ENCODE assay signal across 21 cellular contexts in the genomic region with DNA sequence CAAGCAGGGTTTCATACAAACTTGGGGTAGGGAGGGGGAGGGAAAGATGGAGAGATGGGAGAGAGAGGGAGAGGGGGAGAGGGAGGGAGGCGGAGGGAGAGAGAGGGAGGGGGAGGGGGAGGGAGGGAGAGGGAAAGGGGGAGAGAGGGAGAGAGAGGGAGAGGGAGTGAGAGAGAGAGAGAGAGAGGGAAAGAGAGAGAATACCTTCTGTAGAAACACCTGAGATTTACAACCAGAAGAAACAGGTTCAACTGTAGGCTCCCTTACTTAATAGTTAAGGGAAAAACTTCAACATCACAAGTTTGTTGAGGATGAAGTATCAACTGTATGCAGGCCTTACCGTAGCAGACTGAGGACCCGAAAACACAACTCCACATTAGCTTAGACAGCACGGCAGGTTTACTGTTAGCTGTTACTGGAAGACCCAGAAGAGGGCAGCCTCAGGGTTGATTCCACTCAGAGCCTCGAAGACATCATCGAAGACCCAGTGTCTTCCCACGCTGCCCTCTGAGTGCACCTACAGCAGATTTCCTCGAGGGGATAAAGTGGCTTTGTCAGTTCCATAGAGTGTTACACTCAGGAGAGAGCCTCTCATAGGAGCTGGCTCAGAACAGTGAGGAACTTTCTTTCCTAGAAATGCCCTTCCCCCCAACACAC.
DNase-seq lines count a peak whose midpoint lies in the region; ATAC-seq and TF ChIP-seq lines count a peak whose summit lies in the region.
"Had no signal": no experiment of that assay in that cellular context is flagged by ENCODE, and none has a peak within 500 bp of the region (broad histone marks: within the 10 kb centered on the region; RNA-seq: fewer than 3 reads in every experiment).

No MANE protein-coding gene starts in this region.

- H4K8ac ChIP-seq in IMR-90 (ENCODE audit: low read depth in 2 of 2, low read length in 2 of 2), result no peak overlapping the region

- 40 to 80% methylated on average over 1 of the region's 8 CpGs for WGBS in IMR-90 (ENCODE audit: extremely low coverage in 2 of 2, insufficient read length in 1 of 2), 2 experiments

- POLR2A ChIA-PET in IMR-90 (lab: Charles Lee; ENCODE audit: unreplicated experiment), result no interaction called here

- no peak overlapping the region for H3K14ac ChIP-seq in IMR-90 (replicated peaks; ENCODE audit: low read depth, low read length)

- H4K5ac ChIP-seq in IMR-90 (ENCODE audit: low read depth, low read length), result no peak overlapping the region

- no peak overlapping the region for H3K56ac ChIP-seq in IMR-90 (ENCODE audit: extremely low read depth, insufficient read depth, low read length)

- dilution Hi-C loops in IMR-90 (cut with HindIII; ENCODE audit: low sequenced_read_pairs, unreplicated experiment), result no loop called here

- no peak overlapping the region for H3K18ac ChIP-seq in IMR-90 (ENCODE audit: low read depth, low read length)

- no peak overlapping the region for H3K27ac ChIP-seq in IMR-90 (ENCODE audit: insufficient read depth, low read length)
- no peak overlapping the region for H3K27ac ChIP-seq in RWPE2 (ENCODE audit: poor library complexity, severe bottlenecking)
- H3K27ac ChIP-seq in iPS-20b (ENCODE audit: low read length), result peak overlapping the region; percentile 25
- H3K27ac ChIP-seq: heart right ventricle, Peyer's patch, tibial nerve had no signal

- H3K4me1 ChIP-seq in IMR-90 (ENCODE audit: control insufficient read depth, insufficient read depth, low read length) (no peaks in the 10 kb centered on the region; the same call in 1 of the 2 replicates), RWPE2 (ENCODE audit: insufficient read depth, poor library complexity, severe bottlenecking) (no peaks in the 10 kb centered on the region), iPS-20b (ENCODE audit: insufficient read depth, low read length) (peaks cover 9% of the 10 kb centered on the region; the same call in 1 of the 2 replicates)
- H3K4me1 ChIP-seq: BE2C, HAP-1 had no signal

- TF ChIP-seq CTCF in IMR-90 (conservative IDR thresholded peaks at IDR 0.05; ENCODE audit: low read depth, low read length) (no peak), RWPE2 (IDR thresholded peaks at IDR 0.05; ENCODE audit: poor library complexity, severe bottlenecking) (peak; percentile 7)

- H3K4ac ChIP-seq in IMR-90 (ENCODE audit: low read depth, low read length), result no peak overlapping the region

- no peaks in the 10 kb centered on the region for H4K20me1 ChIP-seq in IMR-90 (ENCODE audit: insufficient read depth, low read length)

- H2BK20ac ChIP-seq in IMR-90 (ENCODE audit: low read depth, low read length), result no peak overlapping the region

- no peak overlapping the region for H3K23ac ChIP-seq in IMR-90 (ENCODE audit: low read depth, low read length)

- TF ChIP-seq RAD21 in IMR-90 (IDR thresholded peaks at IDR 0.05; ENCODE audit: low read length), result no peak

- H2BK120ac ChIP-seq in IMR-90 (ENCODE audit: low read depth, low read length), result no peak overlapping the region

- H3K27me3 ChIP-seq in H7 (ENCODE audit: control insufficient read depth, insufficient read depth, low read length) (no peaks in the 10 kb centered on the region), IMR-90 (ENCODE audit: control insufficient read depth, insufficient read depth, low read length) (no peaks in the 10 kb centered on the region), RWPE2 (ENCODE audit: insufficient read depth, poor library complexity, severe bottlenecking) (no peaks in the 10 kb centered on the region), iPS-20b (ENCODE audit: insufficient read depth, low read length) (no peaks in the 10 kb centered on the region)
- H3K27me3 ChIP-seq: BE2C, heart right ventricle, Peyer's patch, tibial nerve had no signal

- in situ Hi-C loops in IMR-90 (cut with MboI; ENCODE audit: low sequenced_read_pairs), result no loop called here

- H4K91ac ChIP-seq in IMR-90 (ENCODE audit: insufficient read depth, low read depth, low read length), result no peak overlapping the region

- H3K9me3 ChIP-seq in IMR-90 (ENCODE audit: control insufficient read depth, insufficient read depth, low read length) (no peaks in the 10 kb centered on the region), RWPE2 (ENCODE audit: severe bottlenecking) (no peaks in the 10 kb centered on the region), iPS-20b (ENCODE audit: insufficient read depth, low read depth, low read length) (no peaks in the 10 kb centered on the region)
- H3K9me3 ChIP-seq: BE2C, HAP-1, heart right ventricle, Peyer's patch, tibial nerve had no signal

- peak overlapping the region; percentile 23 for H2AFZ ChIP-seq in IMR-90 (replicated peaks; ENCODE audit: low read length, poor library complexity)

- no peak overlapping the region for H2AK9ac ChIP-seq in IMR-90 (replicated peaks; ENCODE audit: low read depth, low read length, poor library complexity)

- H2BK15ac ChIP-seq in IMR-90 (ENCODE audit: low read depth, low read length), result no peak overlapping the region

- H3K9ac ChIP-seq in IMR-90 (ENCODE audit: low read depth, low read length), result no peak overlapping the region
- H3K9ac ChIP-seq in iPS-20b (ENCODE audit: low read depth, low read length), result no peak overlapping the region

- DNase-seq in H7 (peak; percentile 35), IMR-90 (no peak), RWPE2 (ENCODE audit: low spot score) (no peak), Ammon's horn (ENCODE audit: low spot score) (no peak)
- no peak for DNase-seq in stimulated activated CD4-positive, alpha-beta T cell treated with anti-CD3 and anti-CD28 coated beads, Interleukin-1b, Interleukin-23, amount 100 ng/mL, for 48 hours
- DNase-seq: activated CD8-positive, alpha-beta T cell treated with anti-CD3 and anti-CD28 coated beads, Interleukin-2, amount 10 ng/mL, durations not matched to agents 7 days and 5 days; activated naive CD8-positive, alpha-beta T cell treated with anti-CD3 and anti-CD28 coated beads for 36 hours; activated T-cell treated with anti-CD3 and anti-CD28 coated beads, Interleukin-2, amount 50 U/mL, for 48 hours; BE2C; heart right ventricle; islet precursor cell; mesenchymal stem cell; natural killer cell; NCI-H187; NCI-H524 treated with DMSO at 0.1 percent for 48 hours; Peyer's patch had no signal

- peaks cover 0 to 5% of the 10 kb centered on the region in 2 experiments; a peak in 1 of 4 replicates for H3K79me1 ChIP-seq in IMR-90 (ENCODE audit: low read depth in 1 of 2, low read length in 2 of 2)

- ATAC-seq in IMR-90 (ENCODE audit: low read depth) (no peak), RWPE2 (ENCODE audit: low read depth) (peak; percentile 31; the same call in 2 of the 3 replicates), GM21526 (IDR thresholded peaks at IDR 0.05; ENCODE audit: low FRiP score, unreplicated experiment) (no peak)
- ATAC-seq: activated CD8-positive, alpha-beta T cell treated with anti-CD3 and anti-CD28 coated beads, Interleukin-2, amount 10 ng/mL, durations not matched to agents 7 days and 5 days; natural killer cell had no signal

- H3K4me2 ChIP-seq in IMR-90 (ENCODE audit: low read depth, low read length), result no peak overlapping the region
- H3K4me2 ChIP-seq: smooth muscle cell had no signal

- no peak overlapping the region for H3K4me3 ChIP-seq in H7 (ENCODE audit: insufficient read depth, low read depth, low read length)
- H3K4me3 ChIP-seq in IMR-90 (ENCODE audit: insufficient read depth, low read depth, low read length), result no peak overlapping the region
- H3K4me3 ChIP-seq in RWPE2 (ENCODE audit: severe bottlenecking), result no peak overlapping the region
- no peak overlapping the region for H3K4me3 ChIP-seq in iPS-20b (ENCODE audit: low read length)
- H3K4me3 ChIP-seq: HAP-1, heart right ventricle, Peyer's patch, smooth muscle cell, tibial nerve had no signal

- H3K36me3 ChIP-seq in H7 (replicated peaks; ENCODE audit: control insufficient read depth, insufficient read depth, low read length) (no peaks in the 10 kb centered on the region; the same call in 1 of the 2 replicates), IMR-90 (ENCODE audit: control insufficient read depth, insufficient read depth, low read length) (peaks cover 5% of the 10 kb centered on the region), RWPE2 (ENCODE audit: low read depth) (peaks cover 33% of the 10 kb centered on the region), iPS-20b (ENCODE audit: insufficient read depth, low read depth, low read length) (peaks cover 16% of the 10 kb centered on the region; the same call in 1 of the 2 replicates)
- H3K36me3 ChIP-seq: BE2C had no signal

- intact Hi-C loops in IMR-90 (cut with micrococcal nuclease), result no loop called here

- peaks cover 3% of the 10 kb centered on the region; the same call in 1 of the 2 replicates for H3K9me1 ChIP-seq in IMR-90 (ENCODE audit: insufficient read depth, low read length)

- TF ChIP-seq POLR2A in IMR-90 (IDR thresholded peaks at IDR 0.05; ENCODE audit: low read depth, low read length), result no peak

- no TSS peak for BruUV-seq in IMR-90 (replicated peaks; lab: Mats Ljungman, UMichigan)

- no peak overlapping the region for H2BK5ac ChIP-seq in IMR-90 (ENCODE audit: low read depth, low read length, poor library complexity, severe bottlenecking)

- H2AK5ac ChIP-seq in IMR-90 (ENCODE audit: low read depth, low read length), result no peak overlapping the region

- CTCF ChIA-PET in IMR-90 (lab: Yijun Ruan, JAX), result interaction anchor here (1.4 kb wide), 1 partner anchor 102 kb away, joined by 3 read pairs; no protein-coding TSS in a partner anchor

TF ChIP-seq in IMR-90, 13 proteins besides CTCF, POLR2A, EP300 and RAD21 (continues in another document):
- TF ChIP-seq SMC3 (IDR thresholded peaks at IDR 0.05; ENCODE audit: low read depth, low read length) (no peak), FOS (IDR thresholded peaks at IDR 0.05; ENCODE audit: low read depth, low read length) (no peak), MAZ (IDR thresholded peaks at IDR 0.05; ENCODE audit: borderline replicate concordance, low read depth, low read length) (no peak), RFX5 (IDR thresholded peaks at IDR 0.05; ENCODE audit: low read depth, low read length) (no peak), MAFK (IDR thresholded peaks at IDR 0.05; ENCODE audit: low read depth, low read length) (no peak), RCOR1 (IDR thresholded peaks at IDR 0.05; ENCODE audit: insufficient replicate concordance, low read length) (no peak), NFE2L2 (IDR thresholded peaks at IDR 0.05; ENCODE audit: low read depth, low read length) (no peak), BHLHE40 (IDR thresholded peaks at IDR 0.05; ENCODE audit: low read depth, low read length) (no peak)
- TF ChIP-seq, protein P1, sequence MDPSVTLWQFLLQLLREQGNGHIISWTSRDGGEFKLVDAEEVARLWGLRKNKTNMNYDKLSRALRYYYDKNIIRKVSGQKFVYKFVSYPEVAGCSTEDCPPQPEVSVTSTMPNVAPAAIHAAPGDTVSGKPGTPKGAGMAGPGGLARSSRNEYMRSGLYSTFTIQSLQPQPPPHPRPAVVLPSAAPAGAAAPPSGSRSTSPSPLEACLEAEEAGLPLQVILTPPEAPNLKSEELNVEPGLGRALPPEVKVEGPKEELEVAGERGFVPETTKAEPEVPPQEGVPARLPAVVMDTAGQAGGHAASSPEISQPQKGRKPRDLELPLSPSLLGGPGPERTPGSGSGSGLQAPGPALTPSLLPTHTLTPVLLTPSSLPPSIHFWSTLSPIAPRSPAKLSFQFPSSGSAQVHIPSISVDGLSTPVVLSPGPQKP (IDR thresholded peaks at IDR 0.05; ENCODE audit: borderline replicate concordance, low read depth, low read length), result no peak
